Comparison of ENCODE assay signal across 30 cellular contexts in genomic region chr17:59341922-59342321, GRCh38. TPM values are rescaled to one million over a fixed set of nuclear protein-coding genes. Genes with fewer than 3 reads are reported as not detected.
DNase-seq lines count a peak whose midpoint lies in the region; ATAC-seq, FAIRE-seq and TF ChIP-seq lines count a peak whose summit lies in the region.
"Had no signal": no experiment of that assay in that cellular context is flagged by ENCODE, and none has a peak within 500 bp of the region (broad histone marks: within the 10 kb centered on the region; RNA-seq: fewer than 3 reads in every experiment).

No MANE protein-coding gene starts in this region.

- H2AFZ ChIP-seq in HepG2 (ENCODE audit: low read length), result no peak overlapping the region
- no peak overlapping the region for H2AFZ ChIP-seq in parathyroid adenoma
- H2AFZ ChIP-seq: PC-9 had no signal

- H3K9me3 ChIP-seq in HepG2 (ENCODE audit: low read length) (no peaks in the 10 kb centered on the region), right lobe of liver (no peaks in the 10 kb centered on the region), parathyroid adenoma (ENCODE audit: control insufficient read depth, low read length) (no peaks in the 10 kb centered on the region), aorta (ENCODE audit: control insufficient read depth, low read length) (no peaks in the 10 kb centered on the region)
- H3K9me3 ChIP-seq: SK-N-SH, tibial nerve had no signal

- TF ChIP-seq POLR2A in HepG2 (IDR thresholded peaks at IDR 0.05; ENCODE audit: insufficient read depth in 1 of 2, low read depth in 2 of 2, low read length in 2 of 2) (no peak), right lobe of liver (IDR thresholded peaks at IDR 0.05) (no peak)

- no peak for TF ChIP-seq RAD21 in HepG2 (CRISPR knock-in tag; IDR thresholded peaks at IDR 0.05)

- no peaks in the 10 kb centered on the region for H3K9me3 Mint-ChIP-seq in activated naive CD8-positive, alpha-beta T cell treated with anti-CD3 and anti-CD28 coated beads, Interleukin-2, amount 50 U/mL, for 24 hours
- H3K9me3 Mint-ChIP-seq: activated B cell treated with CpG ODN at 0.5 μM for 24 hours; central memory CD8-positive, alpha-beta T cell; dendritic cell treated with granulocyte-macrophage colony-stimulating factor and Interleukin-4, amounts not matched to agents 40 ng/mL and 50 ng/mL, for 4 days; endodermal cell; natural killer cell treated with Interleukin-12 subunit alpha and Interleukin-12 subunit beta and Interleukin-15 and Interleukin-18, amount 100 ng/mL, for 72 hours; stimulated activated naive CD8-positive, alpha-beta T cell treated with anti-CD3 and anti-CD28 coated beads, Interleukin-15, amount 100 ng/mL, for 72 hours had no signal

- POLR2A ChIA-PET in HepG2 (lab: Yijun Ruan, JAX), result no interaction called here

- H4K20me1 ChIP-seq in HepG2 (ENCODE audit: insufficient read depth, low read length), result peaks cover 36% of the 10 kb centered on the region

- TF ChIP-seq CTCF in HepG2 (CRISPR knock-in tag; IDR thresholded peaks at IDR 0.05) (no peak), right lobe of liver (IDR thresholded peaks at IDR 0.05) (no peak), parathyroid adenoma (IDR thresholded peaks at IDR 0.05) (no peak)

- intact Hi-C loops in HepG2 (cut with micrococcal nuclease; ENCODE audit: unreplicated experiment) (no loop called here), right lobe of liver (cut with DNase I) (no loop called here), aorta (cut with DNase I) (no loop called here)

- CTCF ChIA-PET in HepG2 (lab: Yijun Ruan, JAX; ENCODE audit: low intra/inter-chr PET ratio, low total read pairs), result no interaction called here

- in situ Hi-C loops in HepG2 (cut with HindIII; ENCODE audit: extremely low pct_ligation_motif_present, low pct_unique_long_range_greater_than_20kb), result no loop called here

- H3K4me3 ChIP-seq in HepG2 (replicated peaks in 1 of 3; ENCODE audit: insufficient read depth in 1 of 3, low read depth in 2 of 3, low read length in 3 of 3) (no peak overlapping the region), right lobe of liver (no peak overlapping the region), parathyroid adenoma (ENCODE audit: low read depth, low read length) (no peak overlapping the region), aorta (ENCODE audit: low read length in 2 of 2) (no peak overlapping the region)
- H3K4me3 ChIP-seq: PC-9, tibial nerve had no signal

- no peaks in the 10 kb centered on the region for H3K36me3 ChIP-seq in HepG2 (replicated peaks in 1 of 2; ENCODE audit: control insufficient read depth in 1 of 2, insufficient read depth in 2 of 2, low read length in 2 of 2)
- H3K36me3 ChIP-seq in right lobe of liver, result no peaks in the 10 kb centered on the region
- no peaks in the 10 kb centered on the region for H3K36me3 ChIP-seq in parathyroid adenoma (ENCODE audit: control insufficient read depth, insufficient read depth, low read length)
- no peaks in the 10 kb centered on the region for H3K36me3 ChIP-seq in aorta (ENCODE audit: control insufficient read depth in 1 of 2, insufficient read depth in 2 of 2, low read length in 1 of 2)
- H3K36me3 ChIP-seq: tibial nerve had no signal

- 76% methylated on average over 3 of the region's 3 CpGs for WGBS in HepG2 (ENCODE audit: low lambda C conversion rate)
- 36% methylated on average over 3 of the region's 3 CpGs for WGBS in right lobe of liver (ENCODE audit: insufficient coverage, low coverage, low lambda C conversion rate, missing lambda C conversion rate)
- 82 to 85% methylated on average over 3 of the region's 3 CpGs for WGBS in aorta, 2 donors

- BruUV-seq in HepG2 (replicated peaks; lab: Mats Ljungman, UMichigan), result no TSS peak

- H3K4me2 ChIP-seq in HepG2 (ENCODE audit: low read depth, low read length) (peak overlapping the region; percentile 14), parathyroid adenoma (ENCODE audit: low read length) (peak overlapping the region; percentile 1)
- H3K4me2 ChIP-seq: PC-9, SK-N-SH had no signal

- H3K27ac Mint-ChIP-seq in activated naive CD8-positive, alpha-beta T cell treated with anti-CD3 and anti-CD28 coated beads, Interleukin-2, amount 50 U/mL, for 24 hours, result peak overlapping the region; percentile 83
- H3K27ac Mint-ChIP-seq: dendritic cell treated with granulocyte-macrophage colony-stimulating factor and Interleukin-4, amounts not matched to agents 40 ng/mL and 50 ng/mL, for 4 days; endodermal cell had no signal

- H3K27me3 ChIP-seq in HepG2 (ENCODE audit: control insufficient read depth in 1 of 2, insufficient read depth in 2 of 2, low read length in 2 of 2) (no peaks in the 10 kb centered on the region), right lobe of liver (no peaks in the 10 kb centered on the region), parathyroid adenoma (ENCODE audit: control insufficient read depth, insufficient read depth, low read length) (no peaks in the 10 kb centered on the region), aorta (ENCODE audit: control insufficient read depth in 1 of 2, insufficient read depth in 2 of 2, low read length in 1 of 2) (no peaks in the 10 kb centered on the region)
- H3K27me3 ChIP-seq: tibial nerve had no signal

- TF ChIP-seq EP300 in HepG2 (IDR thresholded peaks at IDR 0.05; ENCODE audit: low read depth in 2 of 2, low read length in 2 of 2) (no peak), HepG2 (CRISPR knock-in tag; IDR thresholded peaks at IDR 0.05; ENCODE audit: borderline replicate concordance) (no peak)

- H3K4me1 Mint-ChIP-seq in activated naive CD8-positive, alpha-beta T cell treated with anti-CD3 and anti-CD28 coated beads, Interleukin-2, amount 50 U/mL, for 24 hours, result peaks cover 40% of the 10 kb centered on the region

- FAIRE-seq in HepG2 (lab: Jason Lieb, UNC), result no peak
- FAIRE-seq: keratinocyte, small intestine had no signal

- H3K4me3 Mint-ChIP-seq in activated naive CD8-positive, alpha-beta T cell treated with anti-CD3 and anti-CD28 coated beads, Interleukin-2, amount 50 U/mL, for 24 hours, result no peak overlapping the region
- H3K4me3 Mint-ChIP-seq: activated B cell treated with CpG ODN at 0.5 μM for 24 hours; central memory CD8-positive, alpha-beta T cell; dendritic cell treated with granulocyte-macrophage colony-stimulating factor and Interleukin-4, amounts not matched to agents 40 ng/mL and 50 ng/mL, for 4 days; endodermal cell; natural killer cell treated with Interleukin-12 subunit alpha and Interleukin-12 subunit beta and Interleukin-15 and Interleukin-18, amount 100 ng/mL, for 72 hours had no signal

- ATAC-seq in HepG2 (no peak), right lobe of liver (no peak), aorta (ENCODE audit: low FRiP score) (no peak)
- no peak for ATAC-seq in activated naive CD8-positive, alpha-beta T cell treated with anti-CD3 and anti-CD28 coated beads, Interleukin-2, amount 50 U/mL, for 24 hours

- H3K79me2 ChIP-seq in HepG2 (ENCODE audit: insufficient read depth, low read length) (peaks cover 58% of the 10 kb centered on the region), parathyroid adenoma (peaks cover 94% of the 10 kb centered on the region)

- H3K27ac ChIP-seq in HepG2 (ENCODE audit: extremely low read length, insufficient read depth, low read length) (no peak overlapping the region), right lobe of liver (no peak overlapping the region), parathyroid adenoma (peak overlapping the region; percentile 40), aorta (ENCODE audit: low read depth in 1 of 2, low read length in 2 of 2) (no peak overlapping the region)
- H3K27ac ChIP-seq: PC-9 had no signal

- H3K9ac ChIP-seq in HepG2 (ENCODE audit: insufficient read depth, low read depth, low read length) (no peak overlapping the region), parathyroid adenoma (no peak overlapping the region)
- H3K9ac ChIP-seq: SK-N-SH had no signal

- H3K27me3 Mint-ChIP-seq in activated naive CD8-positive, alpha-beta T cell treated with anti-CD3 and anti-CD28 coated beads, Interleukin-2, amount 50 U/mL, for 24 hours, result no peaks in the 10 kb centered on the region
- H3K27me3 Mint-ChIP-seq: activated B cell treated with CpG ODN at 0.5 μM for 24 hours; activated naive CD8-positive, alpha-beta T cell; central memory CD8-positive, alpha-beta T cell; dendritic cell treated with granulocyte-macrophage colony-stimulating factor and Interleukin-4, amounts not matched to agents 40 ng/mL and 50 ng/mL, for 4 days; natural killer cell treated with Interleukin-12 subunit alpha and Interleukin-12 subunit beta and Interleukin-15 and Interleukin-18, amount 100 ng/mL, for 72 hours; stimulated activated naive CD8-positive, alpha-beta T cell treated with anti-CD3 and anti-CD28 coated beads, Interleukin-15, amount 100 ng/mL, for 72 hours had no signal

- peaks cover 40% of the 10 kb centered on the region for H3K4me1 ChIP-seq in HepG2 (ENCODE audit: insufficient read depth, low read length)
- H3K4me1 ChIP-seq in right lobe of liver, result peaks cover 0 to 20% (median 7%) of the 10 kb centered on the region in 4 donors
- H3K4me1 ChIP-seq in parathyroid adenoma, result peaks cover 63% of the 10 kb centered on the region
- peaks cover 13 to 18% of the 10 kb centered on the region in 2 donors for H3K4me1 ChIP-seq in aorta (ENCODE audit: control insufficient read depth in 1 of 2, insufficient read depth in 2 of 2, low read length in 2 of 2)

- no peak for DNase-seq in HepG2 (ENCODE audit: low spot score)
- DNase-seq in right lobe of liver, result no peak
- DNase-seq in activated naive CD8-positive, alpha-beta T cell treated with anti-CD3 and anti-CD28 coated beads, Interleukin-2, amount 50 U/mL, for 24 hours, result no peak
- DNase-seq in aorta, result no peak
- no peak for DNase-seq in SIG-M5 treated with dmso at 0.1 percent for 504 hours (lab: John Stamatoyannopoulos, UW; ENCODE audit: unreplicated experiment)
- no peak for DNase-seq in NAMALWA (ENCODE audit: low spot score)
- DNase-seq: activated B cell treated with CpG ODN at 0.5 μM for 24 hours; activated CD4-positive, alpha-beta T cell treated with anti-CD3 and anti-CD28 coated beads, Interleukin-2, amount 50 U/mL, for 1 hour; Calu3; DMS79; endodermal cell; GDM1; H7; head of caudate nucleus; KBM-7; midbrain; NCI-H1105 treated with DMSO at 0.1 percent for 48 hours; NCI-H187 treated with DMSO at 0.1 percent for 48 hours; NCI-H2171; PC-9; small intestine had no signal

- peaks cover 2% of the 10 kb centered on the region for H3K36me3 Mint-ChIP-seq in activated naive CD8-positive, alpha-beta T cell treated with anti-CD3 and anti-CD28 coated beads, Interleukin-2, amount 50 U/mL, for 24 hours (ENCODE audit: low read depth)
- H3K36me3 Mint-ChIP-seq: natural killer cell treated with Interleukin-12 subunit alpha and Interleukin-12 subunit beta and Interleukin-15 and Interleukin-18, amount 100 ng/mL, for 72 hours had no signal

RNA-seq across cellular contexts. Expression of gene YPEL2, which starts 10.5 kb away (rescaled TPM):
- total RNA-seq in HepG2 (2016; rRNA removed; fragmentation: Illumina TruSeq; extraction: Trizol), result 7.5 and 8.5 TPM in 2 replicates
- total RNA-seq in HepG2 (2016; cell fraction: cytosol; rRNA removed; fragmentation: Illumina TruSeq; extraction: Trizol; ENCODE audit: low read depth), result 18.9 and 21.5 TPM in 2 replicates
- 6.7 and 7.0 TPM in 2 replicates for total RNA-seq in HepG2 (2016; cell fraction: insoluble cytoplasmic fraction; rRNA removed; fragmentation: Illumina TruSeq; extraction: Trizol)
- total RNA-seq in HepG2 (2016; cell fraction: membrane; rRNA removed; fragmentation: Illumina TruSeq; extraction: Trizol), result 5.7 and 6.1 TPM in 2 replicates
- total RNA-seq in HepG2 (2016; cell fraction: nucleus; rRNA removed; fragmentation: Illumina TruSeq; extraction: Trizol), result 9.8 and 11.4 TPM in 2 replicates
- polyA plus RNA-seq in HepG2 (2011; rRNA removed), result 18.2 and 21.1 TPM in 2 replicates
- polyA plus RNA-seq in HepG2 (2011; cell fraction: cytosol; rRNA removed), result 8.0 and 10.6 TPM in 2 replicates
- polyA plus RNA-seq in HepG2 (2011; cell fraction: nucleus; rRNA removed), result 16.3 and 20.7 TPM in 2 replicates
- polyA plus RNA-seq in HepG2 (2012), result 11.0 TPM in 2 replicates
- polyA plus RNA-seq in HepG2 (2016; cell fraction: cytosol; fragmentation: Illumina TruSeq; extraction: Trizol; ENCODE audit: low read depth), result 0.68 and 0.79 TPM in 2 replicates
- 5.2 and 5.6 TPM in 2 replicates for polyA plus RNA-seq in HepG2 (2016; cell fraction: insoluble cytoplasmic fraction; fragmentation: Illumina TruSeq; extraction: Trizol; ENCODE audit: low read depth)
- 2.3 and 2.4 TPM in 2 replicates for polyA plus RNA-seq in HepG2 (2016; cell fraction: membrane; fragmentation: Illumina TruSeq; extraction: Trizol; ENCODE audit: low read depth)
- 12.0 and 12.1 TPM in 2 replicates for polyA plus RNA-seq in HepG2 (2016; cell fraction: nucleus; fragmentation: Illumina TruSeq; extraction: Trizol; ENCODE audit: insufficient read depth, low read depth)
- polyA minus RNA-seq in HepG2 (2011; rRNA and poly(A)+ RNA removed; ENCODE audit: low replicate concordance), result 10.4 and 56.0 TPM in 2 replicates
- polyA minus RNA-seq in HepG2 (2011; cell fraction: cytosol; rRNA and poly(A)+ RNA removed), result 12.7 and 15.6 TPM in 2 replicates
- polyA minus RNA-seq in HepG2 (2011; cell fraction: nucleus; rRNA and poly(A)+ RNA removed), result 18.7 and 25.6 TPM in 2 replicates
- 10 to 100 TPM in 4 of 6 experiments, 1 to 10 TPM in 2; 9.2 to 23.3 (median 15.2) TPM for total RNA-seq in right lobe of liver
- total RNA-seq in aorta, result 10 to 100 TPM; 38.5 to 54.0 TPM
- 10 to 100 TPM; 16.8 to 23.0 TPM for polyA plus RNA-seq in aorta
